ENCODE assay signal across 33 cellular contexts in the genomic region with DNA sequence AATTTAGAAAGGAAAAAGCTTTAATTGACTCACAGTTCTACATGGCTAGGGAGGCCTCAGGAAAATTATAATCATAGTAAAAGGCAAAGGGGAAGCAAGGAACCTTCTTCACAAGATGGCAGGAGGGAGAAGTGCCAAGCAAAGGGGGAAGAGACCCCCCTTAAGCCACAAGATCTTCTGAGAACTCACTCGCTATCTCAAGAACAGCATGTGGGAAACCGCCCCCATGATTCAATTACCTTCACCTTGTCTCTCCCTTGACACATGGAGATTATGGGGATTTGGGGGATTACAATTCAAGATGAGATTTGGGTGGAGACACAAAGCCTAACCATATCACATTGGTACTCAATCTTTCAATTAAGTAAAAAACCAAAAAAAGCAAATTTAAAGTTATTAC.
"Had no signal": no experiment of that assay in that cellular context is flagged by ENCODE, and none has a peak within 500 bp of the region (broad histone marks: within the 10 kb centered on the region; RNA-seq: fewer than 3 reads in every experiment).

No MANE protein-coding gene starts in this region.

- H3K4me3 Mint-ChIP-seq: activated CD8-positive, alpha-beta T cell treated with anti-CD3 and anti-CD28 coated beads for 36 hours; activated naive CD4-positive, alpha-beta T cell treated with anti-CD3 and anti-CD28 coated beads, Interleukin-2, amount 50 U/mL, for 24 hours; activated naive CD8-positive, alpha-beta T cell treated with anti-CD3 and anti-CD28 coated beads for 36 hours; activated naive CD8-positive, alpha-beta T cell treated with anti-CD3 and anti-CD28 coated beads, Interleukin-2, amount 50 U/mL, for 24 hours; activated T-cell treated with anti-CD3 and anti-CD28 coated beads, Interleukin-2, amount 50 U/mL, for 4 hours; activated T-helper 17 cell treated with anti-CD3 and anti-CD28 coated beads, Interleukin-2, amount 50 U/mL, for 72 hours; central memory CD8-positive, alpha-beta T cell; dendritic cell treated with granulocyte-macrophage colony-stimulating factor and Interleukin-4, amounts not matched to agents 40 ng/mL and 50 ng/mL, for 4 days; endodermal cell; T-helper 17 cell; T-helper 2 cell treated with Interferon-gamma antibody and Interleukin-4, amounts not matched to agents 5 μg/mL and 100 μg/mL, for 36 hours; WTC11 had no signal

- H3K4me1 ChIP-seq: adrenal gland, foreskin keratinocyte, gastrocnemius medialis, heart left ventricle had no signal

- H3K4me1 Mint-ChIP-seq: activated naive CD4-positive, alpha-beta T cell treated with anti-CD3 and anti-CD28 coated beads, Interleukin-2, amount 50 U/mL, for 24 hours; activated naive CD8-positive, alpha-beta T cell treated with anti-CD3 and anti-CD28 coated beads for 36 hours; activated naive CD8-positive, alpha-beta T cell treated with anti-CD3 and anti-CD28 coated beads, Interleukin-2, amount 50 U/mL, for 24 hours; activated T-helper 17 cell treated with anti-CD3 and anti-CD28 coated beads, Interleukin-2, amount 50 U/mL, for 72 hours; central memory CD8-positive, alpha-beta T cell; endodermal cell; T-helper 17 cell had no signal

- DNase-seq: activated CD4-positive, alpha-beta T cell treated with anti-CD3 and anti-CD28 coated beads for 48 hours; activated CD4-positive, alpha-beta T cell treated with anti-CD3 and anti-CD28 coated beads, Interleukin-2, amount 50 U/mL, for 1 hour; activated CD4-positive, alpha-beta T cell treated with anti-CD3 and anti-CD28 coated beads, Interleukin-2, amount 50 U/mL, for 48 hours; activated CD8-positive, alpha-beta memory T cell treated with anti-CD3 and anti-CD28 coated beads for 24 hours; activated CD8-positive, alpha-beta T cell treated with anti-CD3 and anti-CD28 coated beads for 36 hours; activated effector memory CD4-positive, alpha-beta T cell treated with Interleukin-2 at 50 U/mL for 16 hours; activated gamma-delta T cell treated with Interleukin-2 at 50 U/mL for 16 hours; activated naive CD4-positive, alpha-beta T cell treated with Interleukin-2 at 50 U/mL for 16 hours; activated naive CD8-positive, alpha-beta T cell treated with anti-CD3 and anti-CD28 coated beads for 36 hours; activated naive CD8-positive, alpha-beta T cell treated with anti-CD3 and anti-CD28 coated beads, Interleukin-2, amount 50 U/mL, for 24 hours; activated T-cell treated with anti-CD3 and anti-CD28 coated beads, Interleukin-2, amount 50 U/mL, for 4 hours; adrenal gland; anterior cingulate cortex; dorsolateral prefrontal cortex; effector memory CD4-positive, alpha-beta T cell; endodermal cell; gastrocnemius medialis; glutamatergic neuron; heart left ventricle; T-helper 1 cell; T-helper 17 cell; T1000 had no signal

- H3K36me3 Mint-ChIP-seq: activated naive CD4-positive, alpha-beta T cell treated with anti-CD3 and anti-CD28 coated beads, Interleukin-2, amount 50 U/mL, for 24 hours; activated naive CD8-positive, alpha-beta T cell treated with anti-CD3 and anti-CD28 coated beads for 36 hours had no signal

- H3K27me3 ChIP-seq: adrenal gland, brain microvascular endothelial cell, dorsolateral prefrontal cortex, foreskin keratinocyte, gastrocnemius medialis, heart left ventricle had no signal

- H3K27ac Mint-ChIP-seq: activated CD8-positive, alpha-beta T cell treated with anti-CD3 and anti-CD28 coated beads for 36 hours; activated naive CD4-positive, alpha-beta T cell treated with anti-CD3 and anti-CD28 coated beads, Interleukin-2, amount 50 U/mL, for 24 hours; activated naive CD8-positive, alpha-beta T cell treated with anti-CD3 and anti-CD28 coated beads for 36 hours; activated naive CD8-positive, alpha-beta T cell treated with anti-CD3 and anti-CD28 coated beads, Interleukin-2, amount 50 U/mL, for 24 hours; activated T-helper 17 cell treated with anti-CD3 and anti-CD28 coated beads, Interleukin-2, amount 50 U/mL, for 72 hours; dendritic cell treated with granulocyte-macrophage colony-stimulating factor and Interleukin-4, amounts not matched to agents 40 ng/mL and 50 ng/mL, for 4 days; endodermal cell; T-helper 17 cell; T-helper 2 cell treated with Interferon-gamma antibody and Interleukin-4, amounts not matched to agents 5 μg/mL and 100 μg/mL, for 36 hours; WTC11 had no signal

- H3K4me3 ChIP-seq: adrenal gland, coronary artery, dorsolateral prefrontal cortex, gastrocnemius medialis, heart left ventricle had no signal

- H3K36me3 ChIP-seq: adrenal gland, brain microvascular endothelial cell, gastrocnemius medialis, heart left ventricle had no signal

- H3K27ac ChIP-seq: adrenal gland, brain microvascular endothelial cell, coronary artery, dorsolateral prefrontal cortex, foreskin keratinocyte, gastrocnemius medialis, heart left ventricle had no signal

- H3K27me3 Mint-ChIP-seq: activated CD8-positive, alpha-beta T cell treated with anti-CD3 and anti-CD28 coated beads for 36 hours; activated naive CD4-positive, alpha-beta T cell treated with anti-CD3 and anti-CD28 coated beads, Interleukin-2, amount 50 U/mL, for 24 hours; activated naive CD8-positive, alpha-beta T cell treated with anti-CD3 and anti-CD28 coated beads for 36 hours; activated naive CD8-positive, alpha-beta T cell treated with anti-CD3 and anti-CD28 coated beads, Interleukin-2, amount 50 U/mL, for 24 hours; activated T-helper 17 cell treated with anti-CD3 and anti-CD28 coated beads, Interleukin-2, amount 50 U/mL, for 72 hours; central memory CD8-positive, alpha-beta T cell; dendritic cell treated with granulocyte-macrophage colony-stimulating factor and Interleukin-4, amounts not matched to agents 40 ng/mL and 50 ng/mL, for 4 days; T-helper 17 cell had no signal

- FAIRE-seq: astrocyte, bronchial epithelial cell had no signal
